ENCODE assay signal across 14 cellular contexts in genomic region chr2:27083410-27084296, GRCh38. TPM values are rescaled to one million over a fixed set of nuclear protein-coding genes. Genes with fewer than 3 reads are reported as not detected.
DNase-seq lines count a peak whose midpoint lies in the region; ATAC-seq and TF ChIP-seq lines count a peak whose summit lies in the region.
"Had no signal": no experiment of that assay in that cellular context is flagged by ENCODE, and none has a peak within 500 bp of the region (broad histone marks: within the 10 kb centered on the region; RNA-seq: fewer than 3 reads in every experiment).

No MANE protein-coding gene starts in this region.

- no peak for TF ChIP-seq CTCF in right atrium auricular region (IDR thresholded peaks at IDR 0.05)
- no peak for TF ChIP-seq CTCF in mesothelial cell of epicardium (IDR thresholded peaks at IDR 0.05; ENCODE audit: unreplicated experiment)
- no peak for TF ChIP-seq CTCF in suprapubic skin (IDR thresholded peaks at IDR 0.05)

- 78% methylated on average over 15 of the region's 20 CpGs for WGBS in suprapubic skin

- H3K9me3 Mint-ChIP-seq in dendritic cell treated with granulocyte-macrophage colony-stimulating factor and Interleukin-4, amounts not matched to agents 40 ng/mL and 50 ng/mL, for 4 days = no peaks in the 10 kb centered on the region
- no peaks in the 10 kb centered on the region for H3K9me3 Mint-ChIP-seq in mesothelial cell of epicardium
- H3K9me3 Mint-ChIP-seq: activated naive CD4-positive, alpha-beta T cell treated with anti-CD3 and anti-CD28 coated beads for 36 hours had no signal

- no peak overlapping the region for H3K4me3 Mint-ChIP-seq in dendritic cell treated with granulocyte-macrophage colony-stimulating factor and Interleukin-4, amounts not matched to agents 40 ng/mL and 50 ng/mL, for 4 days
- no peak overlapping the region for H3K4me3 Mint-ChIP-seq in mesothelial cell of epicardium
- H3K4me3 Mint-ChIP-seq: activated naive CD4-positive, alpha-beta T cell treated with anti-CD3 and anti-CD28 coated beads for 36 hours had no signal

- H3K27me3 ChIP-seq in right atrium auricular region (no peaks in the 10 kb centered on the region), stomach smooth muscle (ENCODE audit: control insufficient read depth in 1 of 2, insufficient read depth in 2 of 2, low read length in 2 of 2) (no peaks in the 10 kb centered on the region), suprapubic skin (no peaks in the 10 kb centered on the region)

- H3K36me3 Mint-ChIP-seq in dendritic cell treated with granulocyte-macrophage colony-stimulating factor and Interleukin-4, amounts not matched to agents 40 ng/mL and 50 ng/mL, for 4 days (ENCODE audit: low read depth) = no peaks in the 10 kb centered on the region
- no peaks in the 10 kb centered on the region for H3K36me3 Mint-ChIP-seq in mesothelial cell of epicardium

- H3K4me1 ChIP-seq in right atrium auricular region = peaks cover 0 to 60% of the 10 kb centered on the region in 2 donors
- peaks cover 85% of the 10 kb centered on the region for H3K4me1 ChIP-seq in stomach smooth muscle (ENCODE audit: control insufficient read depth, insufficient read depth, low read length)
- peaks cover 70% of the 10 kb centered on the region for H3K4me1 ChIP-seq in suprapubic skin

- H3K4me1 Mint-ChIP-seq in dendritic cell treated with granulocyte-macrophage colony-stimulating factor and Interleukin-4, amounts not matched to agents 40 ng/mL and 50 ng/mL, for 4 days (ENCODE audit: low read depth) = peaks cover 67% of the 10 kb centered on the region
- H3K4me1 Mint-ChIP-seq in mesothelial cell of epicardium = peaks cover 32% of the 10 kb centered on the region

- H3K9ac ChIP-seq in stomach smooth muscle (ENCODE audit: low read length in 2 of 2) = peak overlapping the region in 1 of 2 donors; percentile 22
- H3K9ac ChIP-seq: parathyroid adenoma had no signal

- no peak for TF ChIP-seq EP300 in suprapubic skin (IDR thresholded peaks at IDR 0.05)

- H3K4me3 ChIP-seq in right atrium auricular region = no peak overlapping the region
- peak overlapping the region in 1 of 2 donors; percentile 22 for H3K4me3 ChIP-seq in stomach smooth muscle (ENCODE audit: low read length in 2 of 2)
- no peak overlapping the region for H3K4me3 ChIP-seq in suprapubic skin

- H3K27ac ChIP-seq in right atrium auricular region (no peak overlapping the region), stomach smooth muscle (ENCODE audit: low read length) (peak overlapping the region; percentile 82), suprapubic skin (no peak overlapping the region)
- H3K27ac ChIP-seq: parathyroid adenoma had no signal

- H3K27me3 Mint-ChIP-seq in dendritic cell treated with granulocyte-macrophage colony-stimulating factor and Interleukin-4, amounts not matched to agents 40 ng/mL and 50 ng/mL, for 4 days = peaks cover 3% of the 10 kb centered on the region
- H3K27me3 Mint-ChIP-seq in mesothelial cell of epicardium (ENCODE audit: low read depth) = peaks cover 17% of the 10 kb centered on the region

- no peaks in the 10 kb centered on the region for H3K9me3 ChIP-seq in right atrium auricular region
- H3K9me3 ChIP-seq in stomach smooth muscle (ENCODE audit: control insufficient read depth in 2 of 2, low read length in 2 of 2) = no peaks in the 10 kb centered on the region
- no peaks in the 10 kb centered on the region for H3K9me3 ChIP-seq in suprapubic skin

- intact Hi-C loops in Right ventricle myocardium superior (cut with DNase I) = loop anchor here (2.0 to 10.0 kb wide), 2 partner anchors 49 to 117 kb away; partner anchors contain the start of gene TMEM214
- intact Hi-C loops in dendritic cell treated with granulocyte-macrophage colony-stimulating factor and Interleukin-4, amounts not matched to agents 40 ng/mL and 50 ng/mL, for 4 days (cut with micrococcal nuclease) = loop anchor here (5.0 kb wide), 1 partner anchor 121 kb away; no protein-coding TSS in a partner anchor

- no peak for ATAC-seq in Right ventricle myocardium superior (ENCODE audit: poor library complexity)

- H3K36me3 ChIP-seq in right atrium auricular region = no peaks in the 10 kb centered on the region
- H3K36me3 ChIP-seq in stomach smooth muscle (ENCODE audit: control insufficient read depth in 2 of 2, insufficient read depth in 2 of 2, low read length in 2 of 2) = peaks cover 2 to 19% of the 10 kb centered on the region in 2 donors
- H3K36me3 ChIP-seq in suprapubic skin = no peaks in the 10 kb centered on the region

- peak overlapping the region; percentile 89 for H3K27ac Mint-ChIP-seq in dendritic cell treated with granulocyte-macrophage colony-stimulating factor and Interleukin-4, amounts not matched to agents 40 ng/mL and 50 ng/mL, for 4 days
- no peak overlapping the region for H3K27ac Mint-ChIP-seq in mesothelial cell of epicardium
- H3K27ac Mint-ChIP-seq: activated naive CD4-positive, alpha-beta T cell treated with anti-CD3 and anti-CD28 coated beads for 36 hours had no signal

- DNase-seq in Right ventricle myocardium superior (peak; percentile 28), right atrium auricular region (ENCODE audit: low spot score) (no peak), mesothelial cell of epicardium (ENCODE audit: low spot score in 2 of 2, unreplicated experiment in 2 of 2) (no peak), suprapubic skin (ENCODE audit: low spot score in 2 of 2) (no peak)
- DNase-seq: activated naive CD4-positive, alpha-beta T cell treated with anti-CD3 and anti-CD28 coated beads for 36 hours; GOT3; NCI-H1048; NCI-H510A treated with DMSO at 0.1 percent for 48 hours; stimulated activated CD4-positive, alpha-beta T cell treated with anti-CD3 and anti-CD28 coated beads, Interleukin-2, amount 100 ng/mL, for 48 hours; stimulated activated naive CD4-positive, alpha-beta T cell treated with Interleukin-2 at 50 U/mL for 16 hours; T-helper 9 cell had no signal

- no peak for TF ChIP-seq POLR2A in suprapubic skin (IDR thresholded peaks at IDR 0.05)

RNA-seq across cellular contexts. Expression of gene KHK, which starts 2.9 kb away (rescaled TPM):
- 3.3 TPM for total RNA-seq in Right ventricle myocardium superior
- 1 to 10 TPM in 1 of 2 donors, under 1 TPM in 1; 0.82 to 1.7 TPM for total RNA-seq in right atrium auricular region
- total RNA-seq in mesothelial cell of epicardium = 3.3 to 4.1 TPM (median 3.6 TPM) in 3 replicates
- 1 to 10 TPM; 2.8 to 6.3 (median 3.8) TPM for total RNA-seq in suprapubic skin

RNA-seq across cellular contexts. Expression of gene EMILIN1, which starts 5.2 kb away (rescaled TPM):
- total RNA-seq in Right ventricle myocardium superior = 17.4 TPM
- total RNA-seq in right atrium auricular region = 10 to 100 TPM; 22.3 to 36.7 TPM
- 170 to 179 TPM (median 172 TPM) in 3 replicates for total RNA-seq in mesothelial cell of epicardium
- 10 to 100 TPM in 1 of 4 donors, 1 to 10 TPM in 3; 3.0 to 13.8 (median 5.8) TPM for total RNA-seq in suprapubic skin

RNA-seq across cellular contexts. Expression of gene OST4, which starts 12.2 kb away (rescaled TPM):
- 393 TPM for total RNA-seq in Right ventricle myocardium superior
- total RNA-seq in right atrium auricular region = 100 to 1,000 TPM; 379 to 465 TPM
- total RNA-seq in mesothelial cell of epicardium = 254 to 263 TPM (median 257 TPM) in 3 replicates
- total RNA-seq in suprapubic skin = 100 to 1,000 TPM in 3 of 4 donors, 10 to 100 TPM in 1; 70.8 to 225 (median 199) TPM

RNA-seq across cellular contexts. Expression of gene AGBL5, which starts 32.2 kb away (rescaled TPM):
- total RNA-seq in Right ventricle myocardium superior = 6.8 TPM
- 1 to 10 TPM; 8.1 to 9.3 TPM for total RNA-seq in right atrium auricular region
- 40.5 to 45.0 TPM (median 43.2 TPM) in 3 replicates for total RNA-seq in mesothelial cell of epicardium
- 10 to 100 TPM; 15.3 to 18.9 (median 18.5) TPM for total RNA-seq in suprapubic skin

RNA-seq across cellular contexts. Expression of gene CGREF1, which starts 35.3 kb away (rescaled TPM):
- total RNA-seq in Right ventricle myocardium superior (1.4 TPM), right atrium auricular region (1 to 10 TPM; 4.3 to 4.5 TPM), mesothelial cell of epicardium (1.5 to 3.0 TPM (median 1.8 TPM) in 3 replicates), suprapubic skin (1 to 10 TPM; 1.1 to 4.2 (median 2.6) TPM)
